22 cellular contexts compared by ENCODE assay signal in genomic region chr15:36373549-36373948, GRCh38.
DNase-seq lines count a peak whose midpoint lies in the region; FAIRE-seq and TF ChIP-seq lines count a peak whose summit lies in the region.
"Had no signal": no experiment of that assay in that cellular context is flagged by ENCODE, and none has a peak within 500 bp of the region (broad histone marks: within the 10 kb centered on the region; RNA-seq: fewer than 3 reads in every experiment).

No MANE protein-coding gene starts in this region.

- H3K4me1 ChIP-seq in PC-9 (replicated peaks; ENCODE audit: insufficient read depth) (peaks cover 66% of the 10 kb centered on the region), endothelial cell of umbilical vein (ENCODE audit: control insufficient read depth, extremely low read depth, insufficient read depth, low read length) (peaks cover 28% of the 10 kb centered on the region)
- H3K4me1 ChIP-seq: gastroesophageal sphincter, psoas muscle, tibial nerve had no signal

- POLR2A ChIA-PET in PC-9 (lab: Charles Lee; ENCODE audit: unreplicated experiment): interaction anchor here (0.6 kb wide), 2 partner anchors 34 to 368 kb away, joined by 11 to 18 read pairs; no protein-coding TSS in a partner anchor
- POLR2A ChIA-PET in endothelial cell of umbilical vein (lab: Charles Lee): no interaction called here
- POLR2A ChIA-PET in activated CD4-positive, alpha-beta memory T cell treated with anti-CD3 and anti-CD28 coated beads for 36 hours (lab: Charles Lee): no interaction called here

- H3K79me2 ChIP-seq in PC-9 (ENCODE audit: low read depth): no peaks in the 10 kb centered on the region
- H3K79me2 ChIP-seq in endothelial cell of umbilical vein (ENCODE audit: control insufficient read depth, insufficient read depth, low read length): no peaks in the 10 kb centered on the region

- peaks cover 46% of the 10 kb centered on the region for H3K4me1 Mint-ChIP-seq in mesothelial cell of epicardium
- H3K4me1 Mint-ChIP-seq in activated CD4-positive, alpha-beta memory T cell treated with anti-CD3 and anti-CD28 coated beads for 36 hours (ENCODE audit: low read depth): no peaks in the 10 kb centered on the region
- H3K4me1 Mint-ChIP-seq: IgD-negative memory B cell had no signal

- H3K27ac ChIP-seq in PC-9: peak overlapping the region; percentile 94
- no peak overlapping the region for H3K27ac ChIP-seq in endothelial cell of umbilical vein (ENCODE audit: insufficient read depth, low read depth, low read length)
- H3K27ac ChIP-seq: gastroesophageal sphincter, HL-60, psoas muscle, skin epidermis, tibial nerve, WERI-Rb-1 had no signal

- dilution Hi-C loops in endothelial cell of umbilical vein (cut with MboI; ENCODE audit: extremely low pct_ligation_motif_present, low sequenced_read_pairs): no loop called here

- H3K9me3 Mint-ChIP-seq in mesothelial cell of epicardium: peaks cover 11% of the 10 kb centered on the region
- peaks cover 3% of the 10 kb centered on the region for H3K9me3 Mint-ChIP-seq in activated CD4-positive, alpha-beta memory T cell treated with anti-CD3 and anti-CD28 coated beads for 36 hours
- H3K9me3 Mint-ChIP-seq: activated T-helper 2 cell treated with anti-CD3 and anti-CD28 coated beads, Interferon-gamma antibody, Interleukin-2, Interleukin-4, amounts not matched to agents 10 μg/mL and 5 μg/mL and 100 μg/mL, durations not matched to agents 14 hours and 24 hours and 36 hours; stimulated activated naive CD8-positive, alpha-beta T cell treated with anti-CD3 and anti-CD28 coated beads, Interleukin-15, Interleukin-2, amounts not matched to agents 100 ng/mL and 50 ng/mL, for 24 hours had no signal

- H3K9me2 ChIP-seq in PC-9 (ENCODE audit: insufficient read depth): no peaks in the 10 kb centered on the region

- intact Hi-C loops in PC-9 (cut with micrococcal nuclease; ENCODE audit: unreplicated experiment): loop anchor here (1.0 to 10.0 kb wide), 6 partner anchors 19 to 731 kb away; partner anchors contain the start of gene MEIS2
- intact Hi-C loops in endothelial cell of umbilical vein (cut with micrococcal nuclease): no loop called here
- intact Hi-C loops in activated CD4-positive, alpha-beta memory T cell treated with anti-CD3 and anti-CD28 coated beads for 36 hours (cut with micrococcal nuclease): no loop called here

- no peaks in the 10 kb centered on the region for H3K9me3 ChIP-seq in PC-9 (ENCODE audit: insufficient read depth, low read depth)
- no peaks in the 10 kb centered on the region for H3K9me3 ChIP-seq in endothelial cell of umbilical vein (replicated peaks; ENCODE audit: control insufficient read depth, insufficient read depth, low read length)
- H3K9me3 ChIP-seq: gastroesophageal sphincter, psoas muscle, tibial nerve had no signal

- H3K4me2 ChIP-seq in PC-9: peak overlapping the region; percentile 62
- H3K4me2 ChIP-seq in endothelial cell of umbilical vein (ENCODE audit: insufficient read depth, low read length): peak overlapping the region; percentile 2

- CTCF ChIA-PET in PC-9 (lab: Charles Lee): interaction anchor here (0.6 to 0.7 kb wide), 2 partner anchors 200 to 527 kb away, joined by 3 to 5 read pairs; no protein-coding TSS in a partner anchor
- CTCF ChIA-PET in endothelial cell of umbilical vein (lab: Charles Lee): interaction anchor here (1.1 to 1.4 kb wide), 2 partner anchors 10 to 622 kb away, joined by 3 to 6 read pairs; no protein-coding TSS in a partner anchor
- CTCF ChIA-PET in activated CD4-positive, alpha-beta memory T cell treated with anti-CD3 and anti-CD28 coated beads for 36 hours (lab: Charles Lee): no interaction called here

- H3K27me3 Mint-ChIP-seq in mesothelial cell of epicardium (ENCODE audit: low read depth): no peaks in the 10 kb centered on the region
- H3K27me3 Mint-ChIP-seq in activated CD4-positive, alpha-beta memory T cell treated with anti-CD3 and anti-CD28 coated beads for 36 hours: no peaks in the 10 kb centered on the region
- H3K27me3 Mint-ChIP-seq: IgD-negative memory B cell; stimulated activated naive CD8-positive, alpha-beta T cell treated with anti-CD3 and anti-CD28 coated beads, Interleukin-15, Interleukin-2, amounts not matched to agents 100 ng/mL and 50 ng/mL, for 24 hours had no signal

- DNase-seq in ELR (ENCODE audit: low read depth) (peak; percentile 67), PC-9 (peak in 1 of 2 experiments; percentile 94), endothelial cell of umbilical vein (ENCODE audit: low read depth, low spot score) (peak; percentile 18), mesothelial cell of epicardium (ENCODE audit: low spot score in 2 of 2, unreplicated experiment in 2 of 2) (no peak), D721Med (ENCODE audit: insufficient read length, low spot score) (no peak), islet precursor cell (no peak)
- no peak for DNase-seq in activated naive CD4-positive, alpha-beta T cell (lab: John Stamatoyannopoulos, UW)
- DNase-seq in activated CD4-positive, alpha-beta memory T cell treated with anti-CD3 and anti-CD28 coated beads for 36 hours: no peak
- DNase-seq: activated CD4-positive, alpha-beta T cell treated with anti-CD3 and anti-CD28 coated beads, Interleukin-2, amount 50 U/mL, for 1 hour; activated CD8-positive, alpha-beta memory T cell treated with anti-CD3 and anti-CD28 coated beads, Interleukin-2, amount 50 U/mL, for 4 hours; NCI-H82; psoas muscle; stimulated activated CD4-positive, alpha-beta T cell treated with anti-CD3 and anti-CD28 coated beads, Interleukin-2, amount 100 ng/mL, for 48 hours; T-helper 2 cell; WERI-Rb-1 had no signal

- FAIRE-seq in endothelial cell of umbilical vein (lab: Jason Lieb, UNC) (no peak), D721Med (lab: Jason Lieb, UNC) (no peak)

- no peak overlapping the region; the same call in 1 of the 2 replicates for H3K4me3 ChIP-seq in PC-9
- H3K4me3 ChIP-seq in endothelial cell of umbilical vein (replicated peaks in 1 of 3; ENCODE audit: insufficient read depth in 1 of 3, low read depth in 1 of 3, low read length in 3 of 3): no peak overlapping the region
- H3K4me3 ChIP-seq: gastroesophageal sphincter, psoas muscle, skin epidermis, tibial nerve had no signal

- H3K27me3 ChIP-seq in PC-9 (ENCODE audit: insufficient read depth, low read depth) (no peaks in the 10 kb centered on the region), endothelial cell of umbilical vein (ENCODE audit: control insufficient read depth in 2 of 2, insufficient read depth in 2 of 2, low read length in 2 of 2) (no peaks in the 10 kb centered on the region)
- H3K27me3 ChIP-seq: gastroesophageal sphincter, tibial nerve had no signal

- H3K36me3 ChIP-seq in PC-9 (ENCODE audit: low read depth) (no peaks in the 10 kb centered on the region), endothelial cell of umbilical vein (ENCODE audit: control insufficient read depth in 2 of 2, extremely low read depth in 1 of 2, insufficient read depth in 2 of 2, low read length in 2 of 2) (no peaks in the 10 kb centered on the region)
- H3K36me3 ChIP-seq: gastroesophageal sphincter, tibial nerve, WERI-Rb-1 had no signal

- no peaks in the 10 kb centered on the region for H3K9me1 ChIP-seq in endothelial cell of umbilical vein (replicated peaks; ENCODE audit: control insufficient read depth, extremely low read depth, insufficient read depth, low read length)

- H3K27ac Mint-ChIP-seq in mesothelial cell of epicardium: peak overlapping the region; percentile 92
- no peak overlapping the region for H3K27ac Mint-ChIP-seq in activated CD4-positive, alpha-beta memory T cell treated with anti-CD3 and anti-CD28 coated beads for 36 hours
- H3K27ac Mint-ChIP-seq: activated T-helper 2 cell treated with anti-CD3 and anti-CD28 coated beads, Interferon-gamma antibody, Interleukin-2, Interleukin-4, amounts not matched to agents 10 μg/mL and 5 μg/mL and 100 μg/mL, durations not matched to agents 14 hours and 24 hours and 36 hours; IgD-negative memory B cell; stimulated activated naive CD8-positive, alpha-beta T cell treated with anti-CD3 and anti-CD28 coated beads, Interleukin-15, Interleukin-2, amounts not matched to agents 100 ng/mL and 50 ng/mL, for 24 hours had no signal

- peaks cover 32% of the 10 kb centered on the region for H3F3A ChIP-seq in PC-9 (ENCODE audit: insufficient read depth, low read depth)

- TF ChIP-seq CTCF in PC-9 (conservative IDR thresholded peaks at IDR 0.05): no peak
- no peak for TF ChIP-seq CTCF in endothelial cell of umbilical vein (IDR thresholded peaks at IDR 0.05; ENCODE audit: extremely low read depth in 1 of 2, insufficient read depth in 1 of 2, low read depth in 1 of 2, low read length in 2 of 2)
- no peak for TF ChIP-seq CTCF in mesothelial cell of epicardium (IDR thresholded peaks at IDR 0.05; ENCODE audit: unreplicated experiment)
- TF ChIP-seq CTCF in D721Med (IDR thresholded peaks at IDR 0.05; ENCODE audit: insufficient read depth, missing control alignments): no peak

- BruUV-seq in PC-9 (replicated peaks; lab: Mats Ljungman, UMichigan) (no TSS peak), endothelial cell of umbilical vein (replicated peaks; lab: Mats Ljungman, UMichigan) (no TSS peak)

- H2AFZ ChIP-seq in PC-9 (no peak overlapping the region), endothelial cell of umbilical vein (ENCODE audit: low read depth, low read length) (no peak overlapping the region)

- no peak for TF ChIP-seq POLR2A in endothelial cell of umbilical vein (IDR thresholded peaks at IDR 0.05; ENCODE audit: low read depth, low read length)

- no peak overlapping the region for H3K9ac ChIP-seq in endothelial cell of umbilical vein (replicated peaks; ENCODE audit: extremely low read depth, insufficient read depth, low read length)

- no peaks in the 10 kb centered on the region for H4K20me1 ChIP-seq in PC-9 (ENCODE audit: insufficient read depth)
- H4K20me1 ChIP-seq in endothelial cell of umbilical vein (replicated peaks; ENCODE audit: control insufficient read depth, extremely low read depth, insufficient read depth, low read length): no peaks in the 10 kb centered on the region

- H3K4me3 Mint-ChIP-seq in mesothelial cell of epicardium: no peak overlapping the region
- H3K4me3 Mint-ChIP-seq in activated CD4-positive, alpha-beta memory T cell treated with anti-CD3 and anti-CD28 coated beads for 36 hours: no peak overlapping the region
- H3K4me3 Mint-ChIP-seq: IgD-negative memory B cell; stimulated activated naive CD8-positive, alpha-beta T cell treated with anti-CD3 and anti-CD28 coated beads, Interleukin-15, Interleukin-2, amounts not matched to agents 100 ng/mL and 50 ng/mL, for 24 hours had no signal

- H3K36me3 Mint-ChIP-seq in mesothelial cell of epicardium: peaks cover 11% of the 10 kb centered on the region
- H3K36me3 Mint-ChIP-seq in activated CD4-positive, alpha-beta memory T cell treated with anti-CD3 and anti-CD28 coated beads for 36 hours: no peaks in the 10 kb centered on the region
- H3K36me3 Mint-ChIP-seq: IgD-negative memory B cell had no signal

TF ChIP-seq in endothelial cell of umbilical vein, 7 proteins besides CTCF, POLR2A, EP300 and RAD21:
- TF ChIP-seq FOS (IDR thresholded peaks at IDR 0.05; ENCODE audit: borderline replicate concordance, insufficient read depth, low read length): no peak
- TF ChIP-seq GATA2 (IDR thresholded peaks at IDR 0.05; ENCODE audit: insufficient read depth, insufficient read length, low read depth, low read length): peak; percentile 81

Comparison
In these comparisons a context has a peak if more than half of its experiments do, and no peak if none do; other contexts are left out.
1. DNase-seq: peak in ELR (single experiment) and endothelial cell of umbilical vein (single experiment); none in mesothelial cell of epicardium (0 of 2), D721Med (single experiment), activated naive CD4-positive, alpha-beta T cell (0 of 4), activated CD4-positive, alpha-beta memory T cell treated with anti-CD3 and anti-CD28 coated beads for 36 hours (single experiment) and islet precursor cell (single experiment).